Comparison of ENCODE assay signal across 27 cellular contexts in genomic region chr5:119795768-119796167, GRCh38.
DNase-seq lines count a peak whose midpoint lies in the region; ATAC-seq and TF ChIP-seq lines count a peak whose summit lies in the region.
"Had no signal": no experiment of that assay in that cellular context is flagged by ENCODE, and none has a peak within 500 bp of the region (broad histone marks: within the 10 kb centered on the region; RNA-seq: fewer than 3 reads in every experiment).

No MANE protein-coding gene starts in this region.

- H3K27ac ChIP-seq in GM23248: no peak overlapping the region
- H3K27ac ChIP-seq: BLaER1, esophagus muscularis mucosa, ovary, skin epidermis, tibial nerve had no signal

- H3K4me2 ChIP-seq in GM23248 (ENCODE audit: unreplicated experiment): no peak overlapping the region
- H3K4me2 ChIP-seq: BLaER1 had no signal

- no peaks in the 10 kb centered on the region for H3K79me2 ChIP-seq in GM23248 (ENCODE audit: insufficient read depth)

- no peak overlapping the region for H2AFZ ChIP-seq in GM23248

- ATAC-seq in HG03520 (IDR thresholded peaks at IDR 0.05; ENCODE audit: unreplicated experiment): no peak
- no peak for ATAC-seq in GM19023 (IDR thresholded peaks at IDR 0.05; ENCODE audit: unreplicated experiment)
- ATAC-seq: effector memory CD8-positive, alpha-beta T cell; mucosa of descending colon; T-cell had no signal

- no peaks in the 10 kb centered on the region for H4K20me1 ChIP-seq in GM23248 (ENCODE audit: insufficient read depth)
- H4K20me1 ChIP-seq: BLaER1 had no signal

- no peak for TF ChIP-seq CTCF in epithelial cell of esophagus (IDR thresholded peaks at IDR 0.05; ENCODE audit: insufficient read depth, low read depth, low read length, missing control alignments)

- no peaks in the 10 kb centered on the region for H3K9me3 ChIP-seq in GM23248 (ENCODE audit: low read depth)
- H3K9me3 ChIP-seq: BLaER1, Caco-2, esophagus muscularis mucosa, mucosa of descending colon, ovary, tibial nerve had no signal

- no peaks in the 10 kb centered on the region for H3F3A ChIP-seq in GM23248 (ENCODE audit: insufficient read depth)

- H3K4me3 ChIP-seq in GM23248: no peak overlapping the region
- H3K4me3 ChIP-seq in epithelial cell of esophagus (ENCODE audit: low read length): no peak overlapping the region
- H3K4me3 ChIP-seq: BLaER1, esophagus muscularis mucosa, mucosa of descending colon, ovary, skin epidermis, tibial nerve had no signal

- no peaks in the 10 kb centered on the region for H3K36me3 ChIP-seq in GM23248 (ENCODE audit: low read depth)
- H3K36me3 ChIP-seq: BLaER1, esophagus muscularis mucosa, ovary, tibial nerve had no signal

- no peak overlapping the region for H3K9ac ChIP-seq in GM23248
- H3K9ac ChIP-seq: BLaER1 had no signal

- in situ Hi-C loops in GM23248 (cut with MboI): no loop called here

- H3K9me2 ChIP-seq in GM23248 (ENCODE audit: insufficient read depth): no peaks in the 10 kb centered on the region

- no peaks in the 10 kb centered on the region for H3K27me3 ChIP-seq in GM23248 (replicated peaks; ENCODE audit: insufficient read depth)
- H3K27me3 ChIP-seq: BLaER1, esophagus muscularis mucosa, ovary, tibial nerve had no signal

- no peaks in the 10 kb centered on the region for H3K4me1 ChIP-seq in GM23248 (ENCODE audit: insufficient read depth)
- H3K4me1 ChIP-seq: BLaER1, Caco-2, esophagus muscularis mucosa, tibial nerve had no signal

- whole genome bisulfite sequencing in GM23248 (ENCODE audit: low coverage in 1 of 2, low lambda C conversion rate in 2 of 2, missing lambda C conversion rate in 2 of 2), 2 experiments: 0% methylated on average over 2 of the region's 2 CpGs

- DNase-seq in GM23248: peak; percentile 8
- peak; percentile 76 for DNase-seq in RKO (ENCODE audit: low spot score)
- peak; percentile 80 for DNase-seq in epithelial cell of esophagus (ENCODE audit: low read depth)
- peak; percentile 28 for DNase-seq in myocyte (ENCODE audit: low read depth)
- DNase-seq in AML-193 (lab: John Stamatoyannopoulos, UW): no peak
- no peak for DNase-seq in stimulated activated naive CD4-positive, alpha-beta T cell treated with Interleukin-2 at 50 U/mL for 16 hours (lab: John Stamatoyannopoulos, UW)
- DNase-seq: activated CD4-positive, alpha-beta T cell treated with anti-CD3 and anti-CD28 coated beads, Interleukin-2, amount 50 U/mL, for 4 hours; activated CD8-positive, alpha-beta memory T cell treated with anti-CD3 and anti-CD28 coated beads, Interleukin-2, amount 50 U/mL, for 48 hours; Caco-2; cortex of kidney; effector memory CD8-positive, alpha-beta T cell; glutamatergic neuron; HFFc6; IMR-90; mucosa of descending colon; NCI-H1105; NCI-H2029; NCI-H524 treated with DMSO at 0.1 percent for 48 hours; ovary; stimulated activated CD4-positive, alpha-beta T cell treated with anti-CD3 and anti-CD28 coated beads, Interleukin-1b, Interleukin-23, amount 100 ng/mL, for 48 hours; T-cell had no signal

Comparison
In these comparisons a context has a peak if more than half of its experiments do, and no peak if none do; other contexts are left out.
1. DNase-seq: peak in GM23248 (single experiment), RKO (single experiment), epithelial cell of esophagus (single experiment) and myocyte (single experiment); none in AML-193 (0 of 2) and stimulated activated naive CD4-positive, alpha-beta T cell treated with Interleukin-2 at 50 U/mL for 16 hours (single experiment).